ENCODE assay signal across 8 cellular contexts in genomic region chr3:197297476-197298340, GRCh38. TPM values are rescaled to one million over a fixed set of nuclear protein-coding genes. Genes with fewer than 3 reads are reported as not detected.
DNase-seq lines count a peak whose midpoint lies in the region; TF ChIP-seq lines count a peak whose summit lies in the region.

No MANE protein-coding gene starts in this region.

- peaks cover 29% of the 10 kb centered on the region for H3F3A ChIP-seq in neural progenitor cell (ENCODE audit: low read depth)

- H4K20me1 ChIP-seq in neural progenitor cell (ENCODE audit: low read depth): peaks cover 44% of the 10 kb centered on the region

- H3K27ac ChIP-seq in RWPE1: peak overlapping the region; percentile 96
- H3K27ac ChIP-seq in neural progenitor cell: peak overlapping the region; percentile 95
- peak overlapping the region; percentile 58 for H3K27ac ChIP-seq in stomach smooth muscle (ENCODE audit: low read length)

- peak overlapping the region; percentile 87 for H3K9ac ChIP-seq in neural progenitor cell
- H3K9ac ChIP-seq in stomach smooth muscle (ENCODE audit: low read length in 2 of 2): peak overlapping the region; percentile 71 to 72

- TF ChIP-seq CTCF in RWPE1 (conservative IDR thresholded peaks at IDR 0.05; ENCODE audit: low read depth): no peak
- TF ChIP-seq CTCF in foreskin fibroblast (IDR thresholded peaks at IDR 0.05; ENCODE audit: low read depth, low read length): no peak
- no peak for TF ChIP-seq CTCF in neural progenitor cell (IDR thresholded peaks at IDR 0.05)

- H3K4me1 Mint-ChIP-seq in neural progenitor cell: peaks cover 38% of the 10 kb centered on the region

- H3K9me3 ChIP-seq in neural progenitor cell (ENCODE audit: low read depth) (no peaks in the 10 kb centered on the region), stomach smooth muscle (ENCODE audit: control insufficient read depth in 2 of 2, low read length in 2 of 2) (no peaks in the 10 kb centered on the region)

- peak overlapping the region; percentile 86 for H3K27ac Mint-ChIP-seq in neural progenitor cell

- H3K27me3 ChIP-seq in H7 (ENCODE audit: control insufficient read depth, insufficient read depth, low read length): no peaks in the 10 kb centered on the region
- H3K27me3 ChIP-seq in neural progenitor cell: peaks cover 13% of the 10 kb centered on the region
- no peaks in the 10 kb centered on the region for H3K27me3 ChIP-seq in stomach smooth muscle (ENCODE audit: control insufficient read depth in 1 of 2, insufficient read depth in 2 of 2, low read length in 2 of 2)

- H2AFZ ChIP-seq in neural progenitor cell (replicated peaks): peak overlapping the region; percentile 90

- POLR2A ChIA-PET in RWPE1 (lab: Yijun Ruan, JAX; ENCODE audit: low non-redundant PET): interaction anchor here (0.7 kb wide), 1 partner anchor 80 kb away, joined by 4 read pairs; no protein-coding TSS in a partner anchor

- peak overlapping the region; percentile 94 for H3K4me3 Mint-ChIP-seq in neural progenitor cell

- CTCF ChIA-PET in RWPE1 (lab: Yijun Ruan, JAX): interaction anchor here (0.6 kb wide), 2 partner anchors 215 to 267 kb away, joined by 3 to 4 read pairs; no protein-coding TSS in a partner anchor

- peak overlapping the region; percentile 90 for H3K4me3 ChIP-seq in H7 (ENCODE audit: insufficient read depth, low read depth, low read length)
- H3K4me3 ChIP-seq in foreskin fibroblast (ENCODE audit: low read depth in 1 of 2, low read length in 2 of 2): peak overlapping the region; percentile 92 to 95
- peak overlapping the region; percentile 94 for H3K4me3 ChIP-seq in neural progenitor cell
- H3K4me3 ChIP-seq in stomach smooth muscle (ENCODE audit: low read length in 2 of 2): peak overlapping the region; percentile 88 to 91

- H3K36me3 Mint-ChIP-seq in neural progenitor cell: peaks cover 14% of the 10 kb centered on the region

- DNase-seq in EL (peak; percentile 93), H7 (peak; percentile 95), LoVo (ENCODE audit: low spot score) (peak; percentile 88), RWPE1 (ENCODE audit: low spot score) (peak; percentile 96), activated gamma-delta T cell treated with Interleukin-2 at 50 U/mL for 16 hours (peak; percentile 82), foreskin fibroblast (peak; percentile 86 to 96), neural progenitor cell (ENCODE audit: low spot score) (peak; percentile 96)

- H3K36me3 ChIP-seq in H7 (replicated peaks; ENCODE audit: control insufficient read depth, insufficient read depth, low read length): peaks cover 2% of the 10 kb centered on the region; the same call in 1 of the 2 replicates
- peaks cover 17% of the 10 kb centered on the region for H3K36me3 ChIP-seq in neural progenitor cell
- no peaks in the 10 kb centered on the region for H3K36me3 ChIP-seq in stomach smooth muscle (ENCODE audit: control insufficient read depth in 2 of 2, insufficient read depth in 2 of 2, low read length in 2 of 2)

- H3K4me2 ChIP-seq in neural progenitor cell: peak overlapping the region; percentile 82

- no peaks in the 10 kb centered on the region for H3K9me3 Mint-ChIP-seq in neural progenitor cell

- H3K79me2 ChIP-seq in neural progenitor cell (ENCODE audit: low read depth): peaks cover 51% of the 10 kb centered on the region

- H3K27me3 Mint-ChIP-seq in neural progenitor cell (ENCODE audit: insufficient read depth, low read depth): peaks cover 5% of the 10 kb centered on the region

- peaks cover 34% of the 10 kb centered on the region for H3K4me1 ChIP-seq in neural progenitor cell
- H3K4me1 ChIP-seq in stomach smooth muscle (ENCODE audit: control insufficient read depth, insufficient read depth, low read length): peaks cover 7% of the 10 kb centered on the region

RNA-seq across cellular contexts. Expression of gene DLG1, which starts 0.7 kb away (rescaled TPM):
- 27.1 and 40.2 TPM in 2 replicates for total RNA-seq in H7 (2014; rRNA removed; shearing (Covaris generic))
- 108 and 138 TPM in 2 replicates for total RNA-seq in neural progenitor cell (ENCODE audit: low replicate concordance)

Comparison
In these comparisons a context has a peak if more than half of its experiments do, and no peak if none do; other contexts are left out.
1. Peak in every context shown above with its lines: DNase-seq, H3K4me3 ChIP-seq and H3K27ac ChIP-seq.